6 cellular contexts compared by ENCODE assay signal in the genomic region with DNA sequence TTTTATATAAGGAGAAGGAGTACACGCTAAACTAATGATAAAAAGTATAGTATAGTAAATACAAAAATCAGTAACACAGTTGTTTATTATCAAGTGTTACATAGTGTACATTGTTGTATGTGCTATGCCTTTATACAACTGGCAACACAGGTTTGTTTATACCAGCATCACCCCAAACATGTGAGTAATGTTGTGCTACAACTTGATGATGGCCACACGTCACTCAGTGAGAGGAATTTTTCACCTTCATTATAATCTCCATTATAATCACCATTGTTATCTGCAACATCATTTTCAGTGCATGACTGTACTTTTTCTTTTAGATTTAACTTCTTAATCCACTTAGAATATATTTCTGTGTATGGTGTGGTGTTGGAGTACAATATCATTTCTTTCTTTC.
"Had no signal": no experiment of that assay in that cellular context is flagged by ENCODE, and none has a peak within 500 bp of the region (broad histone marks: within the 10 kb centered on the region; RNA-seq: fewer than 3 reads in every experiment).

No MANE protein-coding gene starts in this region.

- H3K4me3 ChIP-seq: K562 had no signal

- ATAC-seq: HepG2, K562 had no signal

- H3K27ac ChIP-seq: HL-60 had no signal

- DNase-seq: IMR-90, KBM-7, KG1 had no signal
